In genomic region chr2:173076557-173077345, GRCh38 we compare ENCODE assay signal across 8 cellular contexts. TPM values are rescaled to one million over a fixed set of nuclear protein-coding genes. Genes with fewer than 3 reads are reported as not detected.
A peak's percentile ranks its signal among the peaks of the same experiment; 100 is the strongest.
DNase-seq lines count a peak whose midpoint lies in the region; ATAC-seq and TF ChIP-seq lines count a peak whose summit lies in the region.

No MANE protein-coding gene starts in this region.

- H3K4me3 ChIP-seq in A673 (ENCODE audit: low read depth, low read length, poor library complexity, severe bottlenecking) = peak overlapping the region; percentile 76
- H3K4me3 ChIP-seq in right atrium auricular region = peak overlapping the region; percentile 65 to 82
- H3K4me3 ChIP-seq in retinal pigment epithelial cell (ENCODE audit: low read length) = peak overlapping the region; percentile 73

- no peaks in the 10 kb centered on the region for H3K9me3 Mint-ChIP-seq in activated naive CD8-positive, alpha-beta T cell treated with anti-CD3 and anti-CD28 coated beads, Interleukin-2, amount 10 ng/mL, durations not matched to agents 7 days and 5 days

- H3K36me3 Mint-ChIP-seq in activated naive CD8-positive, alpha-beta T cell treated with anti-CD3 and anti-CD28 coated beads, Interleukin-2, amount 10 ng/mL, durations not matched to agents 7 days and 5 days = peaks cover 3% of the 10 kb centered on the region

- BruUV-seq in A673 (replicated peaks; lab: Mats Ljungman, UMichigan) = no TSS peak

- H3K36me3 ChIP-seq in A673 (ENCODE audit: insufficient read depth, low read length, poor library complexity, severe bottlenecking) (no peaks in the 10 kb centered on the region), right atrium auricular region (no peaks in the 10 kb centered on the region)

- DNase-seq in A673 (ENCODE audit: low spot score) (peak; percentile 64), GM13976 (ENCODE audit: low spot score) (peak; percentile 27), NCI-H524 treated with DMSO at 0.1 percent for 48 hours (lab: John Stamatoyannopoulos, UW) (peak; percentile 12), right atrium auricular region (ENCODE audit: low spot score) (no peak), retinal pigment epithelial cell (ENCODE audit: low read depth) (no peak), NCI-H2029 treated with DMSO at 0.1 percent for 48 hours (lab: John Stamatoyannopoulos, UW) (no peak)
- peak; percentile 53 for DNase-seq in activated naive CD8-positive, alpha-beta T cell treated with anti-CD3 and anti-CD28 coated beads, Interleukin-2, amount 10 ng/mL, durations not matched to agents 7 days and 5 days

- H3K9me3 ChIP-seq in A673 (ENCODE audit: low read depth, low read length, poor library complexity, severe bottlenecking) = no peaks in the 10 kb centered on the region
- no peaks in the 10 kb centered on the region for H3K9me3 ChIP-seq in right atrium auricular region

- POLR2A ChIA-PET in A673 (lab: Charles Lee; ENCODE audit: low non-redundant PET) = interaction anchor here (0.6 kb wide), 1 partner anchor 1475 kb away, joined by 3 read pairs; no protein-coding TSS in a partner anchor
- POLR2A ChIA-PET in activated naive CD8-positive, alpha-beta T cell treated with anti-CD3 and anti-CD28 coated beads, Interleukin-2, amount 10 ng/mL, durations not matched to agents 7 days and 5 days (lab: Charles Lee) = no interaction called here

- H3K4me1 ChIP-seq in A673 (ENCODE audit: insufficient read depth, low read length, poor library complexity, severe bottlenecking) (peaks cover 16% of the 10 kb centered on the region), right atrium auricular region (peaks cover 0 to 39% of the 10 kb centered on the region in 2 donors)

- CTCF ChIA-PET in A673 (lab: Charles Lee) = no interaction called here

- intact Hi-C loops in A673 (cut with micrococcal nuclease; ENCODE audit: unreplicated experiment) = loop anchor here (5.0 kb wide), 2 partner anchors 49 to 131 kb away; no protein-coding TSS in a partner anchor

- H3K27ac ChIP-seq in A673 (ENCODE audit: low read depth, low read length, poor library complexity, severe bottlenecking) (peak overlapping the region; percentile 95), right atrium auricular region (peak overlapping the region; percentile 94 to 98)

- peak overlapping the region; percentile 83 for H3K4me3 Mint-ChIP-seq in activated naive CD8-positive, alpha-beta T cell treated with anti-CD3 and anti-CD28 coated beads, Interleukin-2, amount 10 ng/mL, durations not matched to agents 7 days and 5 days

- no peak for TF ChIP-seq CTCF in A673 (conservative IDR thresholded peaks at IDR 0.05; ENCODE audit: low read depth, low read length)
- no peak for TF ChIP-seq CTCF in GM13976 (IDR thresholded peaks at IDR 0.05; ENCODE audit: borderline replicate concordance, control extremely low read depth, extremely low read depth, insufficient read depth, missing control alignments)
- TF ChIP-seq CTCF in right atrium auricular region (IDR thresholded peaks at IDR 0.05) = no peak
- no peak for TF ChIP-seq CTCF in retinal pigment epithelial cell (conservative IDR thresholded peaks at IDR 0.05; ENCODE audit: low read depth, low read length)

- peaks cover 22% of the 10 kb centered on the region for H3K4me1 Mint-ChIP-seq in activated naive CD8-positive, alpha-beta T cell treated with anti-CD3 and anti-CD28 coated beads, Interleukin-2, amount 10 ng/mL, durations not matched to agents 7 days and 5 days

- H3K27ac Mint-ChIP-seq in activated naive CD8-positive, alpha-beta T cell treated with anti-CD3 and anti-CD28 coated beads, Interleukin-2, amount 10 ng/mL, durations not matched to agents 7 days and 5 days = peak overlapping the region; percentile 78

- H3K27me3 Mint-ChIP-seq in activated naive CD8-positive, alpha-beta T cell treated with anti-CD3 and anti-CD28 coated beads, Interleukin-2, amount 10 ng/mL, durations not matched to agents 7 days and 5 days = peaks cover 19% of the 10 kb centered on the region

- in situ Hi-C loops in GM13976 (cut with MboI; ENCODE audit: low sequenced_read_pairs, unreplicated experiment) = no loop called here

- peak; percentile 24 for ATAC-seq in HG02884 (IDR thresholded peaks at IDR 0.05; ENCODE audit: unreplicated experiment)
- peak; percentile 18 for ATAC-seq in activated naive CD8-positive, alpha-beta T cell treated with anti-CD3 and anti-CD28 coated beads, Interleukin-2, amount 10 ng/mL, durations not matched to agents 7 days and 5 days (ENCODE audit: low read depth)

- H3K27me3 ChIP-seq in A673 (replicated peaks; ENCODE audit: insufficient read depth, low read depth, low read length, poor library complexity) (no peaks in the 10 kb centered on the region), right atrium auricular region (no peaks in the 10 kb centered on the region)

RNA-seq across cellular contexts. Expression of gene MAP3K20, which starts 1.1 kb away (rescaled TPM):
- total RNA-seq in A673 (2021) (40.0 and 43.7 TPM in 2 replicates), right atrium auricular region (100 to 1,000 TPM; 141 to 223 TPM)
- 10 to 100 TPM; 11.8 to 14.9 TPM for total RNA-seq in activated naive CD8-positive, alpha-beta T cell treated with anti-CD3 and anti-CD28 coated beads, Interleukin-2, amount 10 ng/mL, durations not matched to agents 7 days and 5 days

Comparison
In these comparisons a context has a peak if more than half of its experiments do, and no peak if none do; other contexts are left out.
1. DNase-seq: peak in A673 (single experiment), GM13976 (single experiment), NCI-H524 treated with DMSO at 0.1 percent for 48 hours (single experiment) and activated naive CD8-positive, alpha-beta T cell treated with anti-CD3 and anti-CD28 coated beads, Interleukin-2, amount 10 ng/mL, durations not matched to agents 7 days and 5 days (single experiment); none in right atrium auricular region (single experiment), retinal pigment epithelial cell (single experiment) and NCI-H2029 treated with DMSO at 0.1 percent for 48 hours (single experiment).
2. Peak in every context shown above with its lines, with median percentiles within 50 percentile points of each other: H3K4me3 ChIP-seq.